Comparison of ENCODE assay signal across 9 cellular contexts in genomic region chr16:68005786-68006286, GRCh38. TPM values are rescaled to one million over a fixed set of nuclear protein-coding genes. Genes with fewer than 3 reads are reported as not detected.
A peak's percentile ranks its signal among the peaks of the same experiment; 100 is the strongest.
DNase-seq lines count a peak whose midpoint lies in the region; ATAC-seq and TF ChIP-seq lines count a peak whose summit lies in the region.
"Had no signal": no experiment of that assay in that cellular context is flagged by ENCODE, and none has a peak within 500 bp of the region (broad histone marks: within the 10 kb centered on the region; RNA-seq: fewer than 3 reads in every experiment).

No MANE protein-coding gene starts in this region.

- TF ChIP-seq CTCF in left ventricle myocardium inferior (IDR thresholded peaks at IDR 0.05; ENCODE audit: borderline replicate concordance), result no peak

- H3K9me3 ChIP-seq in left ventricle myocardium inferior (replicated peaks), result no peaks in the 10 kb centered on the region

- peak; percentile 57 to 86 for ATAC-seq in activated T-cell treated with anti-CD3 and anti-CD28 coated beads, Interleukin-2, amount 50 U/mL, for 72 hours (replicated peaks in 1 of 2)
- ATAC-seq in stimulated activated naive B cell treated with anti-CD40 and anti-IgM and Interleukin-4, amounts not matched to agents 10 μg/mL and 1 μg/mL and 100 μg/mL, for 72 hours (replicated peaks), result peak; percentile 94 to 97
- no peak for ATAC-seq in GM18870 (IDR thresholded peaks at IDR 0.05; ENCODE audit: unreplicated experiment)
- ATAC-seq: HCT116 had no signal

- no peaks in the 10 kb centered on the region for H3K27me3 ChIP-seq in left ventricle myocardium inferior (ENCODE audit: low read depth)

- H3K27ac Mint-ChIP-seq in activated T-cell treated with anti-CD3 and anti-CD28 coated beads, Interleukin-2, amount 50 U/mL, for 72 hours, result peak overlapping the region; percentile 68
- peak overlapping the region; percentile 93 for H3K27ac Mint-ChIP-seq in stimulated activated naive B cell treated with anti-CD40 and anti-IgM and Interleukin-4, amounts not matched to agents 10 μg/mL and 1 μg/mL and 100 μg/mL, for 72 hours

- peaks cover 33% of the 10 kb centered on the region for H3K4me1 Mint-ChIP-seq in activated T-cell treated with anti-CD3 and anti-CD28 coated beads, Interleukin-2, amount 50 U/mL, for 72 hours (ENCODE audit: low read depth)
- H3K4me1 Mint-ChIP-seq in stimulated activated naive B cell treated with anti-CD40 and anti-IgM and Interleukin-4, amounts not matched to agents 10 μg/mL and 1 μg/mL and 100 μg/mL, for 72 hours, result peaks cover 14 to 28% of the 10 kb centered on the region in 2 donors

- DNase-seq in NAMALWA (ENCODE audit: low spot score) (peak; percentile 76), left ventricle myocardium inferior (no peak), GM03348 (ENCODE audit: low spot score) (no peak), foreskin melanocyte (no peak)
- peak in 1 of 2 donors; percentile 47 for DNase-seq in activated T-cell treated with anti-CD3 and anti-CD28 coated beads, Interleukin-2, amount 50 U/mL, for 72 hours
- DNase-seq in stimulated activated naive B cell treated with anti-CD40 and anti-IgM and Interleukin-4, amounts not matched to agents 10 μg/mL and 1 μg/mL and 100 μg/mL, for 72 hours, result peak; percentile 31
- DNase-seq in stimulated activated CD4-positive, alpha-beta T cell treated with anti-CD3 and anti-CD28 coated beads, Interleukin-15, amount 100 ng/mL, for 24 hours, result no peak

- no peaks in the 10 kb centered on the region for H3K36me3 ChIP-seq in left ventricle myocardium inferior

- no peaks in the 10 kb centered on the region for H3K27me3 Mint-ChIP-seq in activated T-cell treated with anti-CD3 and anti-CD28 coated beads, Interleukin-2, amount 50 U/mL, for 72 hours (ENCODE audit: low read depth)
- no peaks in the 10 kb centered on the region for H3K27me3 Mint-ChIP-seq in stimulated activated naive B cell treated with anti-CD40 and anti-IgM and Interleukin-4, amounts not matched to agents 10 μg/mL and 1 μg/mL and 100 μg/mL, for 72 hours

- no peak overlapping the region for H3K4me3 ChIP-seq in left ventricle myocardium inferior

- H3K9me3 Mint-ChIP-seq in activated T-cell treated with anti-CD3 and anti-CD28 coated beads, Interleukin-2, amount 50 U/mL, for 72 hours, result no peaks in the 10 kb centered on the region
- H3K9me3 Mint-ChIP-seq in stimulated activated naive B cell treated with anti-CD40 and anti-IgM and Interleukin-4, amounts not matched to agents 10 μg/mL and 1 μg/mL and 100 μg/mL, for 72 hours, result no peaks in the 10 kb centered on the region

- intact Hi-C loops in left ventricle myocardium inferior (cut with micrococcal nuclease), result no loop called here

- H3K4me3 Mint-ChIP-seq in activated T-cell treated with anti-CD3 and anti-CD28 coated beads, Interleukin-2, amount 50 U/mL, for 72 hours, result peak overlapping the region; percentile 36 to 40
- peak overlapping the region in 1 of 2 donors; percentile 60 for H3K4me3 Mint-ChIP-seq in stimulated activated naive B cell treated with anti-CD40 and anti-IgM and Interleukin-4, amounts not matched to agents 10 μg/mL and 1 μg/mL and 100 μg/mL, for 72 hours

- no peaks in the 10 kb centered on the region for H3K36me3 Mint-ChIP-seq in activated T-cell treated with anti-CD3 and anti-CD28 coated beads, Interleukin-2, amount 50 U/mL, for 72 hours (ENCODE audit: insufficient read depth in 2 of 2)
- no peaks in the 10 kb centered on the region for H3K36me3 Mint-ChIP-seq in stimulated activated naive B cell treated with anti-CD40 and anti-IgM and Interleukin-4, amounts not matched to agents 10 μg/mL and 1 μg/mL and 100 μg/mL, for 72 hours

- H3K4me1 ChIP-seq in left ventricle myocardium inferior, result peaks cover under 1% of the 10 kb centered on the region

- peak overlapping the region; percentile 30 for H3K27ac ChIP-seq in left ventricle myocardium inferior (replicated peaks)

RNA-seq across cellular contexts. Expression of gene DPEP2, which starts 6.6 kb away (rescaled TPM):
- total RNA-seq in activated T-cell treated with anti-CD3 and anti-CD28 coated beads, Interleukin-2, amount 50 U/mL, for 72 hours, result 10 to 100 TPM; 11.4 to 11.6 TPM
- total RNA-seq in left ventricle myocardium inferior, result 0.99 TPM

RNA-seq across cellular contexts. Expression of gene DPEP2NB, which starts 9.9 kb away (rescaled TPM):
- total RNA-seq in activated T-cell treated with anti-CD3 and anti-CD28 coated beads, Interleukin-2, amount 50 U/mL, for 72 hours, result not detected
- total RNA-seq in left ventricle myocardium inferior, result not detected

RNA-seq across cellular contexts. Expression of gene DDX28, which starts 17.2 kb away (rescaled TPM):
- total RNA-seq in activated T-cell treated with anti-CD3 and anti-CD28 coated beads, Interleukin-2, amount 50 U/mL, for 72 hours, result 10 to 100 TPM; 12.6 to 13.4 TPM
- total RNA-seq in left ventricle myocardium inferior, result 8.9 TPM

RNA-seq across cellular contexts. Expression of gene DUS2, which starts 17.2 kb away (rescaled TPM):
- total RNA-seq in activated T-cell treated with anti-CD3 and anti-CD28 coated beads, Interleukin-2, amount 50 U/mL, for 72 hours, result 10 to 100 TPM; 21.4 to 22.4 TPM
- total RNA-seq in left ventricle myocardium inferior, result 6.8 TPM

RNA-seq across cellular contexts. Expression of gene DPEP3, which starts 25.5 kb away (rescaled TPM):
- total RNA-seq in activated T-cell treated with anti-CD3 and anti-CD28 coated beads, Interleukin-2, amount 50 U/mL, for 72 hours, result under 1 TPM; 0.12 to 0.16 TPM
- total RNA-seq in left ventricle myocardium inferior, result not detected

Comparison
In these comparisons a context has a peak if more than half of its experiments do, and no peak if none do; other contexts are left out.
1. DNase-seq: peak in NAMALWA (single experiment) and stimulated activated naive B cell treated with anti-CD40 and anti-IgM and Interleukin-4, amounts not matched to agents 10 μg/mL and 1 μg/mL and 100 μg/mL, for 72 hours (single experiment); none in left ventricle myocardium inferior (single experiment), GM03348 (single experiment), stimulated activated CD4-positive, alpha-beta T cell treated with anti-CD3 and anti-CD28 coated beads, Interleukin-15, amount 100 ng/mL, for 24 hours (single experiment) and foreskin melanocyte (single experiment).